23 cellular contexts compared by ENCODE assay signal in genomic region chr13:106302011-106302410, GRCh38.
"Had no signal": no experiment of that assay in that cellular context is flagged by ENCODE, and none has a peak within 500 bp of the region (broad histone marks: within the 10 kb centered on the region; RNA-seq: fewer than 3 reads in every experiment).

No MANE protein-coding gene starts in this region.

- H3K27ac ChIP-seq: body of pancreas, coronary artery, dorsolateral prefrontal cortex, left lung, lower lobe of right lung, transverse colon had no signal

- H3K36me3 ChIP-seq: left lung, lower lobe of right lung, transverse colon had no signal

- H3K4me3 ChIP-seq: body of pancreas, coronary artery, dorsolateral prefrontal cortex, left lung, lower lobe of right lung, transverse colon had no signal

- H3K9me3 ChIP-seq: body of pancreas, lower lobe of right lung had no signal

- DNase-seq: activated B cell treated with CpG ODN at 0.5 μM for 24 hours; activated CD4-positive, alpha-beta T cell treated with anti-CD3 and anti-CD28 coated beads, Interleukin-2, amount 50 U/mL, for 1 hour; activated CD8-positive, alpha-beta T cell treated with anti-CD3 and anti-CD28 coated beads for 36 hours; activated T-cell treated with anti-CD3 and anti-CD28 coated beads, Interleukin-2, amount 50 U/mL, for 48 hours; body of pancreas; dorsolateral prefrontal cortex; effector memory CD4-positive, alpha-beta T cell; erythroblast; head of caudate nucleus; hippocampal formation; left lung; lower lobe of right lung; mesendoderm; right cardiac atrium; stimulated activated CD4-positive, alpha-beta T cell treated with anti-CD3 and anti-CD28 coated beads, Interleukin-15, amount 100 ng/mL, for 24 hours; stimulated activated CD4-positive, alpha-beta T cell treated with anti-CD3 and anti-CD28 coated beads, Interleukin-2, amount 100 ng/mL, for 24 hours; stimulated activated naive CD4-positive, alpha-beta T cell; T-helper 17 cell; transverse colon had no signal

- H3K4me1 ChIP-seq: body of pancreas, left lung, lower lobe of right lung, transverse colon had no signal

- H3K27me3 ChIP-seq: body of pancreas, dorsolateral prefrontal cortex, left lung, transverse colon had no signal

- H3K27ac Mint-ChIP-seq: activated B cell treated with CpG ODN at 0.5 μM for 24 hours; activated CD8-positive, alpha-beta T cell treated with anti-CD3 and anti-CD28 coated beads for 36 hours; activated naive CD4-positive, alpha-beta T cell treated with anti-CD3 and anti-CD28 coated beads, Interleukin-2, amount 50 U/mL, for 24 hours; activated T-helper 2 cell treated with anti-CD3 and anti-CD28 coated beads, Interferon-gamma antibody, Interleukin-2, Interleukin-4, amounts not matched to agents 10 μg/mL and 5 μg/mL and 100 μg/mL, durations not matched to agents 14 hours and 24 hours and 36 hours; natural killer cell treated with Interleukin-12 subunit alpha and Interleukin-12 subunit beta and Interleukin-15 and Interleukin-18, amount 100 ng/mL, for 72 hours; T-helper 17 cell had no signal

- H3K27me3 Mint-ChIP-seq: activated B cell treated with CpG ODN at 0.5 μM for 24 hours; activated CD8-positive, alpha-beta T cell treated with anti-CD3 and anti-CD28 coated beads for 36 hours; natural killer cell treated with Interleukin-12 subunit alpha and Interleukin-12 subunit beta and Interleukin-15 and Interleukin-18, amount 100 ng/mL, for 72 hours had no signal

- H3K4me3 Mint-ChIP-seq: activated B cell treated with CpG ODN at 0.5 μM for 24 hours; activated CD8-positive, alpha-beta T cell treated with anti-CD3 and anti-CD28 coated beads for 36 hours; activated naive CD4-positive, alpha-beta T cell treated with anti-CD3 and anti-CD28 coated beads, Interleukin-2, amount 50 U/mL, for 24 hours; natural killer cell treated with Interleukin-12 subunit alpha and Interleukin-12 subunit beta and Interleukin-15 and Interleukin-18, amount 100 ng/mL, for 72 hours; T-helper 17 cell had no signal

- H3K4me1 Mint-ChIP-seq: activated B cell treated with CpG ODN at 0.5 μM for 24 hours; activated naive CD4-positive, alpha-beta T cell treated with anti-CD3 and anti-CD28 coated beads, Interleukin-2, amount 50 U/mL, for 24 hours; T-helper 17 cell had no signal

- ATAC-seq: activated CD8-positive, alpha-beta T cell treated with anti-CD3 and anti-CD28 coated beads for 36 hours; body of pancreas; left lung; lower lobe of right lung; natural killer cell treated with Interleukin-12 subunit alpha and Interleukin-12 subunit beta and Interleukin-15 and Interleukin-18, amount 100 ng/mL, for 72 hours; right cardiac atrium; T-helper 17 cell had no signal
